8 cellular contexts compared by ENCODE assay signal in genomic region chr1:3170566-3171453, GRCh38.
DNase-seq lines count a peak whose midpoint lies in the region; ATAC-seq, FAIRE-seq and TF ChIP-seq lines count a peak whose summit lies in the region.

No MANE protein-coding gene starts in this region.

- H3K36me3 ChIP-seq in bronchial epithelial cell (ENCODE audit: control insufficient read depth, insufficient read depth, low read length) (no peaks in the 10 kb centered on the region), lower lobe of right lung (no peaks in the 10 kb centered on the region), thyroid gland (no peaks in the 10 kb centered on the region)

- WGBS in thyroid gland, 2 donors = 0 to 4% methylated on average over 24 to 31 of the region's 40 CpGs

- H3K27me3 ChIP-seq in bronchial epithelial cell (ENCODE audit: control insufficient read depth, insufficient read depth, low read length) (no peaks in the 10 kb centered on the region), lower lobe of right lung (ENCODE audit: low read depth) (peaks cover 10% of the 10 kb centered on the region), thyroid gland (no peaks in the 10 kb centered on the region)

- DNase-seq in NCI-H1092 treated with DMSO at 0.1 percent for 48 hours (lab: John Stamatoyannopoulos, UW) = peak; percentile 79
- peak; percentile 4 for DNase-seq in bronchial epithelial cell (ENCODE audit: low read depth)
- DNase-seq in lower lobe of right lung = peak; percentile 79
- peak; percentile 94 for DNase-seq in thyroid gland
- DNase-seq in NCI-H226 = no peak
- no peak for DNase-seq in NCI-H146 (lab: John Stamatoyannopoulos, UW)
- no peak for DNase-seq in GM20000 (ENCODE audit: low spot score)

- H3K4me3 ChIP-seq in bronchial epithelial cell (ENCODE audit: low read depth, low read length) (peak overlapping the region; percentile 23), lower lobe of right lung (peak overlapping the region; percentile 41), thyroid gland (replicated peaks in 1 of 3) (peak overlapping the region in 1 of 3 donors; percentile 18)

- ATAC-seq in lower lobe of right lung (peak; percentile 81 to 85), HG02840 (IDR thresholded peaks at IDR 0.05; ENCODE audit: low FRiP score, unreplicated experiment) (no peak)

- TF ChIP-seq CTCF in bronchial epithelial cell (IDR thresholded peaks at IDR 0.05; ENCODE audit: insufficient read depth, low read length, severe bottlenecking) (no peak), lower lobe of right lung (IDR thresholded peaks at IDR 0.05) (no peak), thyroid gland (IDR thresholded peaks at IDR 0.05) (peak in 2 of 6 experiments; percentile 4 to 12), GM20000 (IDR thresholded peaks at IDR 0.05; ENCODE audit: extremely low read depth, missing control alignments) (no peak)

- H3K4me1 ChIP-seq in lower lobe of right lung = peaks cover 48% of the 10 kb centered on the region
- peaks cover 59 to 70% of the 10 kb centered on the region in 2 donors for H3K4me1 ChIP-seq in thyroid gland

- FAIRE-seq in bronchial epithelial cell (lab: Jason Lieb, UNC) = no peak

- peak in 1 of 2 donors; percentile 69 for TF ChIP-seq POLR2A in thyroid gland (IDR thresholded peaks at IDR 0.05)

- H3K27ac ChIP-seq in lower lobe of right lung (peak overlapping the region; percentile 81), thyroid gland (peak overlapping the region; percentile 94 to 96 (median 95))

- H3K9me3 ChIP-seq in lower lobe of right lung = no peaks in the 10 kb centered on the region
- H3K9me3 ChIP-seq in thyroid gland = no peaks in the 10 kb centered on the region

- intact Hi-C loops in lower lobe of right lung (cut with DNase I) = no loop called here
- intact Hi-C loops in thyroid gland (cut with DNase I) = no loop called here

Comparison
In these comparisons a context has a peak if more than half of its experiments do, and no peak if none do; other contexts are left out.
1. DNase-seq: peak in NCI-H1092 treated with DMSO at 0.1 percent for 48 hours (single experiment), bronchial epithelial cell (single experiment), lower lobe of right lung (single experiment) and thyroid gland (2 of 2); none in NCI-H226 (single experiment), NCI-H146 (single experiment) and GM20000 (single experiment).